Comparison of ENCODE assay signal across 1 cellular context in genomic region chr6:131955192-131955591, GRCh38.
TF ChIP-seq lines count a peak whose summit lies in the region.

No MANE protein-coding gene starts in this region.

TF ChIP-seq in HepG2, 621 proteins besides CTCF, POLR2A, EP300 and RAD21:
- TF ChIP-seq, protein P1, sequence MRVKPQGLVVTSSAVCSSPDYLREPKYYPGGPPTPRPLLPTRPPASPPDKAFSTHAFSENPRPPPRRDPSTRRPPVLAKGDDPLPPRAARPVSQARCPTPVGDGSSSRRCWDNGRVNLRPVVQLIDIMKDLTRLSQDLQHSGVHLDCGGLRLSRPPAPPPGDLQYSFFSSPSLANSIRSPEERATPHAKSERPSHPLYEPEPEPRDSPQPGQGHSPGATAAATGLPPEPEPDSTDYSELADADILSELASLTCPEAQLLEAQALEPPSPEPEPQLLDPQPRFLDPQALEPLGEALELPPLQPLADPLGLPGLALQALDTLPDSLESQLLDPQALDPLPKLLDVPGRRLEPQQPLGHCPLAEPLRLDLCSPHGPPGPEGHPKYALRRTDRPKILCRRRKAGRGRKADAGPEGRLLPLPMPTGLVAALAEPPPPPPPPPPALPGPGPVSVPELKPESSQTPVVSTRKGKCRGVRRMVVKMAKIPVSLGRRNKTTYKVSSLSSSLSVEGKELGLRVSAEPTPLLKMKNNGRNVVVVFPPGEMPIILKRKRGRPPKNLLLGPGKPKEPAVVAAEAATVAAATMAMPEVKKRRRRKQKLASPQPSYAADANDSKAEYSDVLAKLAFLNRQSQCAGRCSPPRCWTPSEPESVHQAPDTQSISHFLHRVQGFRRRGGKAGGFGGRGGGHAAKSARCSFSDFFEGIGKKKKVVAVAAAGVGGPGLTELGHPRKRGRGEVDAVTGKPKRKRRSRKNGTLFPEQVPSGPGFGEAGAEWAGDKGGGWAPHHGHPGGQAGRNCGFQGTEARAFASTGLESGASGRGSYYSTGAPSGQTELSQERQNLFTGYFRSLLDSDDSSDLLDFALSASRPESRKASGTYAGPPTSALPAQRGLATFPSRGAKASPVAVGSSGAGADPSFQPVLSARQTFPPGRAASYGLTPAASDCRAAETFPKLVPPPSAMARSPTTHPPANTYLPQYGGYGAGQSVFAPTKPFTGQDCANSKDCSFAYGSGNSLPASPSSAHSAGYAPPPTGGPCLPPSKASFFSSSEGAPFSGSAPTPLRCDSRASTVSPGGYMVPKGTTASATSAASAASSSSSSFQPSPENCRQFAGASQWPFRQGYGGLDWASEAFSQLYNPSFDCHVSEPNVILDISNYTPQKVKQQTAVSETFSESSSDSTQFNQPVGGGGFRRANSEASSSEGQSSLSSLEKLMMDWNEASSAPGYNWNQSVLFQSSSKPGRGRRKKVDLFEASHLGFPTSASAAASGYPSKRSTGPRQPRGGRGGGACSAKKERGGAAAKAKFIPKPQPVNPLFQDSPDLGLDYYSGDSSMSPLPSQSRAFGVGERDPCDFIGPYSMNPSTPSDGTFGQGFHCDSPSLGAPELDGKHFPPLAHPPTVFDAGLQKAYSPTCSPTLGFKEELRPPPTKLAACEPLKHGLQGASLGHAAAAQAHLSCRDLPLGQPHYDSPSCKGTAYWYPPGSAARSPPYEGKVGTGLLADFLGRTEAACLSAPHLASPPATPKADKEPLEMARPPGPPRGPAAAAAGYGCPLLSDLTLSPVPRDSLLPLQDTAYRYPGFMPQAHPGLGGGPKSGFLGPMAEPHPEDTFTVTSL (CRISPR knock-in tag; IDR thresholded peaks at IDR 0.05; ENCODE audit: borderline replicate concordance) = peak; percentile 59; the same call in 1 of the 2 replicates
- TF ChIP-seq, protein P2, sequence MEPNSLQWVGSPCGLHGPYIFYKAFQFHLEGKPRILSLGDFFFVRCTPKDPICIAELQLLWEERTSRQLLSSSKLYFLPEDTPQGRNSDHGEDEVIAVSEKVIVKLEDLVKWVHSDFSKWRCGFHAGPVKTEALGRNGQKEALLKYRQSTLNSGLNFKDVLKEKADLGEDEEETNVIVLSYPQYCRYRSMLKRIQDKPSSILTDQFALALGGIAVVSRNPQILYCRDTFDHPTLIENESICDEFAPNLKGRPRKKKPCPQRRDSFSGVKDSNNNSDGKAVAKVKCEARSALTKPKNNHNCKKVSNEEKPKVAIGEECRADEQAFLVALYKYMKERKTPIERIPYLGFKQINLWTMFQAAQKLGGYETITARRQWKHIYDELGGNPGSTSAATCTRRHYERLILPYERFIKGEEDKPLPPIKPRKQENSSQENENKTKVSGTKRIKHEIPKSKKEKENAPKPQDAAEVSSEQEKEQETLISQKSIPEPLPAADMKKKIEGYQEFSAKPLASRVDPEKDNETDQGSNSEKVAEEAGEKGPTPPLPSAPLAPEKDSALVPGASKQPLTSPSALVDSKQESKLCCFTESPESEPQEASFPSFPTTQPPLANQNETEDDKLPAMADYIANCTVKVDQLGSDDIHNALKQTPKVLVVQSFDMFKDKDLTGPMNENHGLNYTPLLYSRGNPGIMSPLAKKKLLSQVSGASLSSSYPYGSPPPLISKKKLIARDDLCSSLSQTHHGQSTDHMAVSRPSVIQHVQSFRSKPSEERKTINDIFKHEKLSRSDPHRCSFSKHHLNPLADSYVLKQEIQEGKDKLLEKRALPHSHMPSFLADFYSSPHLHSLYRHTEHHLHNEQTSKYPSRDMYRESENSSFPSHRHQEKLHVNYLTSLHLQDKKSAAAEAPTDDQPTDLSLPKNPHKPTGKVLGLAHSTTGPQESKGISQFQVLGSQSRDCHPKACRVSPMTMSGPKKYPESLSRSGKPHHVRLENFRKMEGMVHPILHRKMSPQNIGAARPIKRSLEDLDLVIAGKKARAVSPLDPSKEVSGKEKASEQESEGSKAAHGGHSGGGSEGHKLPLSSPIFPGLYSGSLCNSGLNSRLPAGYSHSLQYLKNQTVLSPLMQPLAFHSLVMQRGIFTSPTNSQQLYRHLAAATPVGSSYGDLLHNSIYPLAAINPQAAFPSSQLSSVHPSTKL (CRISPR knock-in tag; IDR thresholded peaks at IDR 0.05) = 0 out of 2 replicates have a peak, but pooled peaks have one; percentile 47
- TF ChIP-seq ZNF136 (CRISPR knock-in tag; IDR thresholded peaks at IDR 0.05; ENCODE audit: low read depth) = no peak
- TF ChIP-seq RARA (CRISPR knock-in tag; IDR thresholded peaks at IDR 0.05) = peak; percentile 50; the same call in 1 of the 2 replicates
- TF ChIP-seq GATAD2A (CRISPR knock-in tag; IDR thresholded peaks at IDR 0.05) = 0 out of 2 replicates have a peak, but pooled peaks have one; percentile 16
- TF ChIP-seq SIX4 (CRISPR knock-in tag; IDR thresholded peaks at IDR 0.05) = peak; percentile 53; the same call in 1 of the 2 replicates
- TF ChIP-seq, protein P3, sequence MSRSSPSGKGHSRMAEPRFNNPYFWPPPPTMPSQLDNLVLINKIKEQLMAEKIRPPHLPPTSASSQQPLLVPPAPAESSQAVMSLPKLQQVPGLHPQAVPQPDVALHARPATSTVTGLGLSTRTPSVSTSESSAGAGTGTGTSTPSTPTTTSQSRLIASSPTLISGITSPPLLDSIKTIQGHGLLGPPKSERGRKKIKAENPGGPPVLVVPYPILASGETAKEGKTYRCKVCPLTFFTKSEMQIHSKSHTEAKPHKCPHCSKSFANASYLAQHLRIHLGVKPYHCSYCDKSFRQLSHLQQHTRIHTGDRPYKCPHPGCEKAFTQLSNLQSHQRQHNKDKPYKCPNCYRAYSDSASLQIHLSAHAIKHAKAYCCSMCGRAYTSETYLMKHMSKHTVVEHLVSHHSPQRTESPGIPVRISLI (CRISPR knock-in tag; IDR thresholded peaks at IDR 0.05; ENCODE audit: borderline replicate concordance) = 0 out of 2 replicates have a peak, but pooled peaks have one; percentile 6
- no peak for TF ChIP-seq ATAD3A (CRISPR knock-in tag; IDR thresholded peaks at IDR 0.05)
- TF ChIP-seq NFE2 (CRISPR knock-in tag; IDR thresholded peaks at IDR 0.05) = no peak
- 0 out of 2 replicates have a peak, but pooled peaks have one; percentile 23 for TF ChIP-seq NFKBIZ (CRISPR knock-in tag; IDR thresholded peaks at IDR 0.05)
- TF ChIP-seq ZNF430 (CRISPR knock-in tag; IDR thresholded peaks at IDR 0.05) = 0 out of 2 replicates have a peak, but pooled peaks have one; percentile 16
- 0 out of 2 replicates have a peak, but pooled peaks have one; percentile 30 for TF ChIP-seq ZNF670 (CRISPR knock-in tag; IDR thresholded peaks at IDR 0.05; ENCODE audit: borderline replicate concordance)
- TF ChIP-seq FOXK1 (CRISPR knock-in tag; IDR thresholded peaks at IDR 0.05; ENCODE audit: borderline replicate concordance, low read depth) = 0 out of 2 replicates have a peak, but pooled peaks have one; percentile 12
- TF ChIP-seq ZFP82 (CRISPR knock-in tag; IDR thresholded peaks at IDR 0.05; ENCODE audit: borderline replicate concordance) = 0 out of 2 replicates have a peak, but pooled peaks have one; percentile 37
- no peak for TF ChIP-seq FOXP1 (IDR thresholded peaks at IDR 0.05)
- TF ChIP-seq FOXP1 (CRISPR knock-in tag; IDR thresholded peaks at IDR 0.05) = peak; percentile 28; the same call in 1 of the 2 replicates
- peak; percentile 83; the same call in 1 of the 2 replicates for TF ChIP-seq SIX1 (CRISPR knock-in tag; IDR thresholded peaks at IDR 0.05; ENCODE audit: borderline replicate concordance)
- TF ChIP-seq, protein P4, sequence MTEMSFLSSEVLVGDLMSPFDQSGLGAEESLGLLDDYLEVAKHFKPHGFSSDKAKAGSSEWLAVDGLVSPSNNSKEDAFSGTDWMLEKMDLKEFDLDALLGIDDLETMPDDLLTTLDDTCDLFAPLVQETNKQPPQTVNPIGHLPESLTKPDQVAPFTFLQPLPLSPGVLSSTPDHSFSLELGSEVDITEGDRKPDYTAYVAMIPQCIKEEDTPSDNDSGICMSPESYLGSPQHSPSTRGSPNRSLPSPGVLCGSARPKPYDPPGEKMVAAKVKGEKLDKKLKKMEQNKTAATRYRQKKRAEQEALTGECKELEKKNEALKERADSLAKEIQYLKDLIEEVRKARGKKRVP (CRISPR knock-in tag; IDR thresholded peaks at IDR 0.05) = 0 out of 4 replicates have a peak, but pooled peaks of 1 of the 2 experiments have one; percentile 21
- no peak; the same call in 1 of the 2 replicates for TF ChIP-seq NR2F6 (IDR thresholded peaks at IDR 0.05)
- TF ChIP-seq NR2F6 (CRISPR knock-in tag; IDR thresholded peaks at IDR 0.05) = peak; percentile 7; the same call in 1 of the 2 replicates
- 0 out of 2 replicates have a peak, but pooled peaks have one; percentile 3 for TF ChIP-seq FOXA3 (CRISPR knock-in tag; IDR thresholded peaks at IDR 0.05)
- no peak for TF ChIP-seq SOX13 (IDR thresholded peaks at IDR 0.05)
- TF ChIP-seq SOX13 (CRISPR knock-in tag; conservative IDR thresholded peaks at IDR 0.05 in 1 of 2, IDR thresholded peaks at IDR 0.05 in 1 of 2) = 0 out of 4 replicates have a peak, but pooled peaks of 1 of the 2 experiments have one; percentile 35
- TF ChIP-seq ZNF761 (CRISPR knock-in tag; conservative IDR thresholded peaks at IDR 0.05) = no peak
- TF ChIP-seq CREM (IDR thresholded peaks at IDR 0.05) = 0 out of 2 replicates have a peak, but pooled peaks have one; percentile 20
- TF ChIP-seq CREM (CRISPR knock-in tag; IDR thresholded peaks at IDR 0.05) = no peak
- no peak for TF ChIP-seq BRF2 (CRISPR knock-in tag; IDR thresholded peaks at IDR 0.05)
- 0 out of 2 replicates have a peak, but pooled peaks have one; percentile 5 for TF ChIP-seq RXRB (CRISPR knock-in tag; IDR thresholded peaks at IDR 0.05; ENCODE audit: borderline replicate concordance)
- TF ChIP-seq, protein P5, sequence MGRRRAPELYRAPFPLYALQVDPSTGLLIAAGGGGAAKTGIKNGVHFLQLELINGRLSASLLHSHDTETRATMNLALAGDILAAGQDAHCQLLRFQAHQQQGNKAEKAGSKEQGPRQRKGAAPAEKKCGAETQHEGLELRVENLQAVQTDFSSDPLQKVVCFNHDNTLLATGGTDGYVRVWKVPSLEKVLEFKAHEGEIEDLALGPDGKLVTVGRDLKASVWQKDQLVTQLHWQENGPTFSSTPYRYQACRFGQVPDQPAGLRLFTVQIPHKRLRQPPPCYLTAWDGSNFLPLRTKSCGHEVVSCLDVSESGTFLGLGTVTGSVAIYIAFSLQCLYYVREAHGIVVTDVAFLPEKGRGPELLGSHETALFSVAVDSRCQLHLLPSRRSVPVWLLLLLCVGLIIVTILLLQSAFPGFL (CRISPR knock-in tag; IDR thresholded peaks at IDR 0.05) = no peak
